Comparison of ENCODE assay signal across 19 cellular contexts in the genomic region with DNA sequence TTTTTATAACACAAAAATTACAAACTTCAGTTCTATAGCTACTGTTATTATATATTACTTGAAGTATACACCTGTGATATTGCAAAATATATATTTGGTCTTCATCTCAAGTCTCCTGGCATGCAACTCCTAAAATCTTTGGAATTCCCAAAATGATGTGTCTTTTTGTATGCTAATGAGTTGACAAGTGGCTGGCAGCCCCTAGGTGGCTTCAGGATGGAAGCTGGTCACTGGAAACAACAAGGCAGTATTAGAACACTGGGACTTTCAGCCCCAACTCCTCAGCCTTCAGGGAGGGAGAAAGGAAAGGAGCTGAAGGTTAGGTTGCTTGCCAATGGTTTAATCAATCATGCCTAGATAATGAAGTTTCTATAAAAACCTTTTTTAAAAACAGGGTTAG.
"Had no signal": no experiment of that assay in that cellular context is flagged by ENCODE, and none has a peak within 500 bp of the region (broad histone marks: within the 10 kb centered on the region; RNA-seq: fewer than 3 reads in every experiment).

No MANE protein-coding gene starts in this region.

- H3K27me3 ChIP-seq: heart left ventricle, right lobe of liver, testis, tibial nerve, upper lobe of right lung, vagina had no signal

- H3K9me3 ChIP-seq: psoas muscle, right lobe of liver, testis, upper lobe of right lung, vagina had no signal

- H3K4me1 Mint-ChIP-seq: naive thymus-derived CD4-positive, alpha-beta T cell; nephron progenitor cell; stimulated activated naive B cell treated with anti-CD40 and anti-IgM and Interleukin-4, amounts not matched to agents 10 μg/mL and 1 μg/mL and 100 μg/mL, for 72 hours; stimulated activated naive CD8-positive, alpha-beta T cell treated with anti-CD3 and anti-CD28 coated beads, Interleukin-15, amount 100 ng/mL, for 72 hours had no signal

- DNase-seq: effector CD4-positive, alpha-beta T cell; heart left ventricle; hippocampal formation; kidney glomerular epithelial cell; naive thymus-derived CD4-positive, alpha-beta T cell; nephron progenitor cell; psoas muscle; retina; right lobe of liver; stimulated activated CD4-positive, alpha-beta T cell treated with anti-CD3 and anti-CD28 coated beads, Interleukin-1b, Interleukin-23, amount 100 ng/mL, for 48 hours; stimulated activated CD4-positive, alpha-beta T cell treated with anti-CD3 and anti-CD28 coated beads, Interleukin-4, amount 100 ng/mL, for 4 hours; stimulated activated naive B cell treated with anti-CD40 and anti-IgM and Interleukin-4, amounts not matched to agents 10 μg/mL and 1 μg/mL and 100 μg/mL, for 72 hours; stimulated activated naive CD8-positive, alpha-beta T cell treated with anti-CD3 and anti-CD28 coated beads, Interleukin-15, amount 100 ng/mL, for 72 hours; testis; upper lobe of right lung had no signal

- ATAC-seq: esophagus mucosa; heart left ventricle; naive thymus-derived CD4-positive, alpha-beta T cell; psoas muscle; right lobe of liver; stimulated activated naive B cell treated with anti-CD40 and anti-IgM and Interleukin-4, amounts not matched to agents 10 μg/mL and 1 μg/mL and 100 μg/mL, for 72 hours; stimulated activated naive CD8-positive, alpha-beta T cell treated with anti-CD3 and anti-CD28 coated beads, Interleukin-15, amount 100 ng/mL, for 72 hours; upper lobe of right lung had no signal

- H3K27ac Mint-ChIP-seq: naive thymus-derived CD4-positive, alpha-beta T cell; nephron progenitor cell; stimulated activated naive B cell treated with anti-CD40 and anti-IgM and Interleukin-4, amounts not matched to agents 10 μg/mL and 1 μg/mL and 100 μg/mL, for 72 hours; stimulated activated naive CD8-positive, alpha-beta T cell treated with anti-CD3 and anti-CD28 coated beads, Interleukin-15, amount 100 ng/mL, for 72 hours had no signal

- H3K27ac ChIP-seq: coronary artery, heart left ventricle, psoas muscle, right lobe of liver, testis, tibial nerve, upper lobe of right lung, vagina had no signal

- H3K4me3 Mint-ChIP-seq: naive thymus-derived CD4-positive, alpha-beta T cell; nephron progenitor cell; stimulated activated naive B cell treated with anti-CD40 and anti-IgM and Interleukin-4, amounts not matched to agents 10 μg/mL and 1 μg/mL and 100 μg/mL, for 72 hours; stimulated activated naive CD8-positive, alpha-beta T cell treated with anti-CD3 and anti-CD28 coated beads, Interleukin-15, amount 100 ng/mL, for 72 hours had no signal

- H3K27me3 Mint-ChIP-seq: naive thymus-derived CD4-positive, alpha-beta T cell; stimulated activated naive B cell treated with anti-CD40 and anti-IgM and Interleukin-4, amounts not matched to agents 10 μg/mL and 1 μg/mL and 100 μg/mL, for 72 hours; stimulated activated naive CD8-positive, alpha-beta T cell treated with anti-CD3 and anti-CD28 coated beads, Interleukin-15, amount 100 ng/mL, for 72 hours had no signal

- H3K4me1 ChIP-seq: heart left ventricle, right lobe of liver, testis, tibial nerve, upper lobe of right lung, vagina had no signal
